ENCODE assay signal across 2 cellular contexts in the genomic region with DNA sequence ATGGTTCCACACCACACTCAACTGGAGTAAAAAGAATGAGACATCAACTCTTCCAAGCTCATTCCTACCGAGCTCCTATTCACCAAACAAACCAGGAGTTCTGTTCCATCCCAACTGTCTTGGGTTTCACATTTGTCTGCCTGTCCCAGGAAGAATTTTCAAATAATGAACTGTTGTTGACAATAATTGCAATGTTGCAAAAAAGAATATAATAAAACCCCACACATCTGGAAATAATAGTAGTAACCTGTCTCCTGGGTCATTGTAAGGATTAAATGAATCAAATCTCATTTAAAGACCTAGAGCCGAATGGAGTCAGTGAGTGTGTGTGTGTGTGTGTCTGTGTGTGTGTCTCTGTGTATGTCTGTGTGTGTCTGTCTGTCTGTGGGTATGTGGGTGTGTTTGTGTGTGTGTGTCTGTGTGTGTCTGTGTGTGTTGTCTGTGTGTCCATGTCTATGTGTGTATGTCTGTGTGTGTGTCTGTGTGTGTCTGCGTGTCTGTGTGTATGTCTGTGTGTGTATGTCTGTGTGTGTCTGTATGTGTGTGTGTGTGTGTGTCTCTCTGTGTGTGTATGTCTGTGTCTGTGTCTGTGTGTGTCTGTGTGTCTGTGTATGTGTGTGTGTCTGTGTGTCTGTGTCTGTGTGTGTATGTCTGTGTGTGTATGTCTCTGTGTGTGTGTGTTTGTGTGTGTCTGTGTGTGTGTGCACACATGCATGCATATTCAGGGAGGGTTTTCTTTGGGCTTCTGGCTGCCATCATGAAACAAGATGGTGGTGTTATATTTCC.
TF ChIP-seq lines count a peak whose summit lies in the region.

No MANE protein-coding gene starts in this region.

TF ChIP-seq in GM12891, 5 proteins besides CTCF, POLR2A, EP300 and RAD21:
- TF ChIP-seq POU2F2 (IDR thresholded peaks at IDR 0.05; ENCODE audit: low read depth, low read length) (no peak), TAF1 (IDR thresholded peaks at IDR 0.05; ENCODE audit: low read depth, low read length) (no peak), PAX5 (IDR thresholded peaks at IDR 0.05; ENCODE audit: insufficient read depth, low read length, severe bottlenecking) (no peak), POLR2AphosphoS5 (IDR thresholded peaks at IDR 0.05; ENCODE audit: low read depth, low read length) (no peak)

TF ChIP-seq in K562, 482 proteins besides CTCF, POLR2A, EP300 and RAD21:
- TF ChIP-seq, protein P1, sequence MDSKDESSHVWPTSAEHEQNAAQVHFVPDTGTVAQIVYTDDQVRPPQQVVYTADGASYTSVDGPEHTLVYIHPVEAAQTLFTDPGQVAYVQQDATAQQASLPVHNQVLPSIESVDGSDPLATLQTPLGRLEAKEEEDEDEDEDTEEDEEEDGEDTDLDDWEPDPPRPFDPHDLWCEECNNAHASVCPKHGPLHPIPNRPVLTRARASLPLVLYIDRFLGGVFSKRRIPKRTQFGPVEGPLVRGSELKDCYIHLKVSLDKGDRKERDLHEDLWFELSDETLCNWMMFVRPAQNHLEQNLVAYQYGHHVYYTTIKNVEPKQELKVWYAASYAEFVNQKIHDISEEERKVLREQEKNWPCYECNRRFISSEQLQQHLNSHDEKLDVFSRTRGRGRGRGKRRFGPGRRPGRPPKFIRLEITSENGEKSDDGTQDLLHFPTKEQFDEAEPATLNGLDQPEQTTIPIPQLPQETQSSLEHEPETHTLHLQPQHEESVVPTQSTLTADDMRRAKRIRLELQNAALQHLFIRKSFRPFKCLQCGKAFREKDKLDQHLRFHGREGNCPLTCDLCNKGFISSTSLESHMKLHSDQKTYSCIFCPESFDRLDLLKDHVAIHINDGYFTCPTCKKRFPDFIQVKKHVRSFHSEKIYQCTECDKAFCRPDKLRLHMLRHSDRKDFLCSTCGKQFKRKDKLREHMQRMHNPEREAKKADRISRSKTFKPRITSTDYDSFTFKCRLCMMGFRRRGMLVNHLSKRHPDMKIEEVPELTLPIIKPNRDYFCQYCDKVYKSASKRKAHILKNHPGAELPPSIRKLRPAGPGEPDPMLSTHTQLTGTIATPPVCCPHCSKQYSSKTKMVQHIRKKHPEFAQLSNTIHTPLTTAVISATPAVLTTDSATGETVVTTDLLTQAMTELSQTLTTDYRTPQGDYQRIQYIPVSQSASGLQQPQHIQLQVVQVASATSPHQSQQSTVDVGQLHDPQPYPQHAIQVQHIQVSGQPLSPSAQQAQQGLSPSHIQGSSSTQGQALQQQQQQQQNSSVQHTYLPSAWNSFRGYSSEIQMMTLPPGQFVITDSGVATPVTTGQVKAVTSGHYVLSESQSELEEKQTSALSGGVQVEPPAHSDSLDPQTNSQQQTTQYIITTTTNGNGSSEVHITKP (IDR thresholded peaks at IDR 0.05; ENCODE audit: partially characterized antibody), result no peak
- TF ChIP-seq, protein P2, sequence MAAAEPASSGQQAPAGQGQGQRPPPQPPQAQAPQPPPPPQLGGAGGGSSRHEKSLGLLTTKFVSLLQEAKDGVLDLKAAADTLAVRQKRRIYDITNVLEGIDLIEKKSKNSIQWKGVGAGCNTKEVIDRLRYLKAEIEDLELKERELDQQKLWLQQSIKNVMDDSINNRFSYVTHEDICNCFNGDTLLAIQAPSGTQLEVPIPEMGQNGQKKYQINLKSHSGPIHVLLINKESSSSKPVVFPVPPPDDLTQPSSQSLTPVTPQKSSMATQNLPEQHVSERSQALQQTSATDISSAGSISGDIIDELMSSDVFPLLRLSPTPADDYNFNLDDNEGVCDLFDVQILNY (CRISPR knock-in tag; IDR thresholded peaks at IDR 0.05), result no peak
- peak; percentile 80; the same call in 1 of the 2 replicates for TF ChIP-seq ELF4 (CRISPR knock-in tag; IDR thresholded peaks at IDR 0.05)
- TF ChIP-seq MEF2A (IDR thresholded peaks at IDR 0.05; ENCODE audit: control insufficient read depth, low read depth, low read length), result no peak
- 0 out of 2 replicates have a peak, but pooled peaks have one; percentile 49 for TF ChIP-seq MCM3 (IDR thresholded peaks at IDR 0.05)
- TF ChIP-seq MAFF (IDR thresholded peaks at IDR 0.05; ENCODE audit: low read length), result peak; percentile 47
- no peak for TF ChIP-seq NFRKB (IDR thresholded peaks at IDR 0.05; ENCODE audit: low read depth)
- TF ChIP-seq ZBED1 (IDR thresholded peaks at IDR 0.05), result no peak
- TF ChIP-seq, protein P3, sequence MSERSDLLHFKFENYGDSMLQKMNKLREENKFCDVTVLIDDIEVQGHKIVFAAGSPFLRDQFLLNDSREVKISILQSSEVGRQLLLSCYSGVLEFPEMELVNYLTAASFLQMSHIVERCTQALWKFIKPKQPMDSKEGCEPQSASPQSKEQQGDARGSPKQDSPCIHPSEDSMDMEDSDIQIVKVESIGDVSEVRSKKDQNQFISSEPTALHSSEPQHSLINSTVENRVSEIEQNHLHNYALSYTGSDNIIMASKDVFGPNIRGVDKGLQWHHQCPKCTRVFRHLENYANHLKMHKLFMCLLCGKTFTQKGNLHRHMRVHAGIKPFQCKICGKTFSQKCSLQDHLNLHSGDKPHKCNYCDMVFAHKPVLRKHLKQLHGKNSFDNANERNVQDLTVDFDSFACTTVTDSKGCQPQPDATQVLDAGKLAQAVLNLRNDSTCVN (CRISPR knock-in tag; IDR thresholded peaks at IDR 0.05), result peak; percentile 92; the same call in 1 of the 2 replicates
- TF ChIP-seq, protein P4, sequence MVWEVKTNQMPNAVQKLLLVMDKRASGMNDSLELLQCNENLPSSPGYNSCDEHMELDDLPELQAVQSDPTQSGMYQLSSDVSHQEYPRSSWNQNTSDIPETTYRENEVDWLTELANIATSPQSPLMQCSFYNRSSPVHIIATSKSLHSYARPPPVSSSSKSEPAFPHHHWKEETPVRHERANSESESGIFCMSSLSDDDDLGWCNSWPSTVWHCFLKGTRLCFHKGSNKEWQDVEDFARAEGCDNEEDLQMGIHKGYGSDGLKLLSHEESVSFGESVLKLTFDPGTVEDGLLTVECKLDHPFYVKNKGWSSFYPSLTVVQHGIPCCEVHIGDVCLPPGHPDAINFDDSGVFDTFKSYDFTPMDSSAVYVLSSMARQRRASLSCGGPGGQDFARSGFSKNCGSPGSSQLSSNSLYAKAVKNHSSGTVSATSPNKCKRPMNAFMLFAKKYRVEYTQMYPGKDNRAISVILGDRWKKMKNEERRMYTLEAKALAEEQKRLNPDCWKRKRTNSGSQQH (CRISPR knock-in tag; IDR thresholded peaks at IDR 0.05), result peak; percentile 29; the same call in 1 of the 2 replicates
- TF ChIP-seq RNF2 (IDR thresholded peaks at IDR 0.05), result no peak
- peak; percentile 73 for TF ChIP-seq C11orf30 (IDR thresholded peaks at IDR 0.05; ENCODE audit: low read depth)
- TF ChIP-seq PHF20 (IDR thresholded peaks at IDR 0.05; ENCODE audit: partially characterized antibody), result peak; percentile 22
- TF ChIP-seq, protein P5, sequence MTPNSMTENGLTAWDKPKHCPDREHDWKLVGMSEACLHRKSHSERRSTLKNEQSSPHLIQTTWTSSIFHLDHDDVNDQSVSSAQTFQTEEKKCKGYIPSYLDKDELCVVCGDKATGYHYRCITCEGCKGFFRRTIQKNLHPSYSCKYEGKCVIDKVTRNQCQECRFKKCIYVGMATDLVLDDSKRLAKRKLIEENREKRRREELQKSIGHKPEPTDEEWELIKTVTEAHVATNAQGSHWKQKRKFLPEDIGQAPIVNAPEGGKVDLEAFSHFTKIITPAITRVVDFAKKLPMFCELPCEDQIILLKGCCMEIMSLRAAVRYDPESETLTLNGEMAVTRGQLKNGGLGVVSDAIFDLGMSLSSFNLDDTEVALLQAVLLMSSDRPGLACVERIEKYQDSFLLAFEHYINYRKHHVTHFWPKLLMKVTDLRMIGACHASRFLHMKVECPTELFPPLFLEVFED (CRISPR knock-in tag; conservative IDR thresholded peaks at IDR 0.05), result 0 out of 2 replicates have a peak, but pooled peaks have one; percentile 54
- TF ChIP-seq HOXB6 (CRISPR knock-in tag; IDR thresholded peaks at IDR 0.05; ENCODE audit: borderline replicate concordance), result no peak
- TF ChIP-seq HDAC1 (IDR thresholded peaks at IDR 0.05), result 0 out of 4 replicates have a peak, but pooled peaks of 1 of the 2 experiments have one; percentile 13
- TF ChIP-seq MAFG (tag; conservative IDR thresholded peaks at IDR 0.05), result peak; percentile 60
- TF ChIP-seq ESRRB (CRISPR knock-in tag; IDR thresholded peaks at IDR 0.05; ENCODE audit: borderline replicate concordance), result no peak
- TF ChIP-seq ZNF174 (CRISPR knock-in tag; IDR thresholded peaks at IDR 0.05), result no peak
- TF ChIP-seq NKRF (IDR thresholded peaks at IDR 0.05; ENCODE audit: borderline replicate concordance), result 0 out of 2 replicates have a peak, but pooled peaks have one; percentile 43
- TF ChIP-seq TRIM24 (IDR thresholded peaks at IDR 0.05), result peak in 1 of 2 experiments; percentile 50; a peak in 1 of 4 replicates
- peak; percentile 58 for TF ChIP-seq ZNF316 (IDR thresholded peaks at IDR 0.05)
- TF ChIP-seq HDAC2 (IDR thresholded peaks at IDR 0.05), result no peak
- TF ChIP-seq, protein P6, sequence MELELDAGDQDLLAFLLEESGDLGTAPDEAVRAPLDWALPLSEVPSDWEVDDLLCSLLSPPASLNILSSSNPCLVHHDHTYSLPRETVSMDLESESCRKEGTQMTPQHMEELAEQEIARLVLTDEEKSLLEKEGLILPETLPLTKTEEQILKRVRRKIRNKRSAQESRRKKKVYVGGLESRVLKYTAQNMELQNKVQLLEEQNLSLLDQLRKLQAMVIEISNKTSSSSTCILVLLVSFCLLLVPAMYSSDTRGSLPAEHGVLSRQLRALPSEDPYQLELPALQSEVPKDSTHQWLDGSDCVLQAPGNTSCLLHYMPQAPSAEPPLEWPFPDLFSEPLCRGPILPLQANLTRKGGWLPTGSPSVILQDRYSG (tag; conservative IDR thresholded peaks at IDR 0.05; ENCODE audit: low read depth), result no peak
- TF ChIP-seq, protein P7, sequence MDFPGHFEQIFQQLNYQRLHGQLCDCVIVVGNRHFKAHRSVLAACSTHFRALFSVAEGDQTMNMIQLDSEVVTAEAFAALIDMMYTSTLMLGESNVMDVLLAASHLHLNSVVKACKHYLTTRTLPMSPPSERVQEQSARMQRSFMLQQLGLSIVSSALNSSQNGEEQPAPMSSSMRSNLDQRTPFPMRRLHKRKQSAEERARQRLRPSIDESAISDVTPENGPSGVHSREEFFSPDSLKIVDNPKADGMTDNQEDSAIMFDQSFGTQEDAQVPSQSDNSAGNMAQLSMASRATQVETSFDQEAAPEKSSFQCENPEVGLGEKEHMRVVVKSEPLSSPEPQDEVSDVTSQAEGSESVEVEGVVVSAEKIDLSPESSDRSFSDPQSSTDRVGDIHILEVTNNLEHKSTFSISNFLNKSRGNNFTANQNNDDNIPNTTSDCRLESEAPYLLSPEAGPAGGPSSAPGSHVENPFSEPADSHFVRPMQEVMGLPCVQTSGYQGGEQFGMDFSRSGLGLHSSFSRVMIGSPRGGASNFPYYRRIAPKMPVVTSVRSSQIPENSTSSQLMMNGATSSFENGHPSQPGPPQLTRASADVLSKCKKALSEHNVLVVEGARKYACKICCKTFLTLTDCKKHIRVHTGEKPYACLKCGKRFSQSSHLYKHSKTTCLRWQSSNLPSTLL (IDR thresholded peaks at IDR 0.05), result no peak
- TF ChIP-seq HLTF (IDR thresholded peaks at IDR 0.05), result peak; percentile 48; the same call in 1 of the 2 replicates
- TF ChIP-seq LARP7 (IDR thresholded peaks at IDR 0.05), result no peak
- TF ChIP-seq LCOR (CRISPR knock-in tag; IDR thresholded peaks at IDR 0.05), result no peak
- TF ChIP-seq RBM14 (IDR thresholded peaks at IDR 0.05; ENCODE audit: borderline replicate concordance, insufficient read depth, low read depth, low read length), result no peak
- no peak for TF ChIP-seq PPARD (CRISPR knock-in tag; IDR thresholded peaks at IDR 0.05)
- peak; percentile 86; the same call in 1 of the 2 replicates for TF ChIP-seq OTX1 (CRISPR knock-in tag; IDR thresholded peaks at IDR 0.05)
TF ChIP-seq in K562: peak in this region for 15.
